ENCODE assay signal across 8 cellular contexts in genomic region chr2:201781583-201782051, GRCh38. TPM values are rescaled to one million over a fixed set of nuclear protein-coding genes. Genes with fewer than 3 reads are reported as not detected.
DNase-seq lines count a peak whose midpoint lies in the region; ATAC-seq and TF ChIP-seq lines count a peak whose summit lies in the region.

No MANE protein-coding gene starts in this region.

- no peaks in the 10 kb centered on the region for H3K9me3 ChIP-seq in OCI-LY3 (ENCODE audit: insufficient read depth, low read length)
- no peaks in the 10 kb centered on the region for H3K9me3 ChIP-seq in right lobe of liver

- peak overlapping the region; percentile 56 for H3K9ac ChIP-seq in OCI-LY3 (ENCODE audit: low read length)

- peaks cover 9% of the 10 kb centered on the region for H3K4me1 ChIP-seq in OCI-LY3 (ENCODE audit: low read length)
- peaks cover 0 to 30% (median 9%) of the 10 kb centered on the region in 4 donors for H3K4me1 ChIP-seq in right lobe of liver

- H3K36me3 ChIP-seq in OCI-LY3 (replicated peaks; ENCODE audit: low read depth, low read length): no peaks in the 10 kb centered on the region
- no peaks in the 10 kb centered on the region for H3K36me3 ChIP-seq in right lobe of liver

- intact Hi-C loops in right lobe of liver (cut with DNase I): no loop called here

- DNase-seq in AG10803 (ENCODE audit: low read depth): peak; percentile 9
- peak in 48 of 61 donors; percentile 3 to 86 (median 48) for DNase-seq in caudate nucleus (lab: John Stamatoyannopoulos, UW)
- DNase-seq in right lobe of liver: peak in 1 of 3 donors; percentile 58
- no peak for DNase-seq in NCI-H1694 treated with DMSO at 0.1 percent for 48 hours (lab: John Stamatoyannopoulos, UW)

- H4K20me1 ChIP-seq in OCI-LY3 (ENCODE audit: insufficient read depth, low read length): no peaks in the 10 kb centered on the region

- peaks cover 29% of the 10 kb centered on the region for H3K4me1 Mint-ChIP-seq in stimulated activated naive CD8-positive, alpha-beta T cell treated with anti-CD3 and anti-CD28 coated beads, Interleukin-15, Interleukin-2, amounts not matched to agents 100 ng/mL and 50 ng/mL, for 24 hours (ENCODE audit: low read depth)

- H3K27me3 ChIP-seq in OCI-LY3 (ENCODE audit: low read depth, low read length): no peaks in the 10 kb centered on the region
- no peaks in the 10 kb centered on the region for H3K27me3 ChIP-seq in right lobe of liver

- no peaks in the 10 kb centered on the region for H3K9me3 Mint-ChIP-seq in stimulated activated naive CD8-positive, alpha-beta T cell treated with anti-CD3 and anti-CD28 coated beads, Interleukin-15, Interleukin-2, amounts not matched to agents 100 ng/mL and 50 ng/mL, for 24 hours

- TF ChIP-seq POLR2A in right lobe of liver (IDR thresholded peaks at IDR 0.05): no peak

- no peak for TF ChIP-seq CTCF in AG10803 (conservative IDR thresholded peaks at IDR 0.05; ENCODE audit: low read length)
- no peak for TF ChIP-seq CTCF in OCI-LY3 (IDR thresholded peaks at IDR 0.05; ENCODE audit: low read depth, low read length)
- TF ChIP-seq CTCF in right lobe of liver (IDR thresholded peaks at IDR 0.05): no peak

- peaks cover 7% of the 10 kb centered on the region for H3K27me3 Mint-ChIP-seq in stimulated activated naive CD8-positive, alpha-beta T cell treated with anti-CD3 and anti-CD28 coated beads, Interleukin-15, Interleukin-2, amounts not matched to agents 100 ng/mL and 50 ng/mL, for 24 hours

- peak overlapping the region; percentile 100 for H2AFZ ChIP-seq in OCI-LY3 (ENCODE audit: low read depth, low read length)

- H3K4me3 ChIP-seq in AG10803 (ENCODE audit: low read length) (peak overlapping the region; percentile 89), OCI-LY3 (ENCODE audit: low read length) (peak overlapping the region; percentile 77), right lobe of liver (peak overlapping the region; percentile 58 to 91 (median 72))

- H3K27ac Mint-ChIP-seq in stimulated activated naive CD8-positive, alpha-beta T cell treated with anti-CD3 and anti-CD28 coated beads, Interleukin-15, Interleukin-2, amounts not matched to agents 100 ng/mL and 50 ng/mL, for 24 hours: peak overlapping the region; percentile 88

- peak overlapping the region; percentile 90 for H3K4me2 ChIP-seq in OCI-LY3 (ENCODE audit: low read length)

- ATAC-seq in GM19395 (IDR thresholded peaks at IDR 0.05; ENCODE audit: unreplicated experiment) (peak; percentile 2), right lobe of liver (peak; percentile 2 to 8 (median 4)), HG02981 (IDR thresholded peaks at IDR 0.05; ENCODE audit: unreplicated experiment) (no peak)

- H3K36me3 Mint-ChIP-seq in stimulated activated naive CD8-positive, alpha-beta T cell treated with anti-CD3 and anti-CD28 coated beads, Interleukin-15, Interleukin-2, amounts not matched to agents 100 ng/mL and 50 ng/mL, for 24 hours (ENCODE audit: low read depth): no peaks in the 10 kb centered on the region

- 1% methylated on average over 13 of the region's 13 CpGs for WGBS in right lobe of liver (ENCODE audit: insufficient coverage, low coverage, low lambda C conversion rate, missing lambda C conversion rate)

- peaks cover 13% of the 10 kb centered on the region for H3K79me2 ChIP-seq in OCI-LY3 (ENCODE audit: low read length)

- H3K27ac ChIP-seq in OCI-LY3 (ENCODE audit: low read length): 0 out of 2 replicates have a peak overlapping the region, but pooled peaks have one; percentile 22
- H3K27ac ChIP-seq in caudate nucleus (ENCODE audit: low read depth, low read length): peak overlapping the region; percentile 78
- H3K27ac ChIP-seq in right lobe of liver: peak overlapping the region in 2 of 3 donors; percentile 68 to 69

- peak overlapping the region; percentile 97 for H3K4me3 Mint-ChIP-seq in stimulated activated naive CD8-positive, alpha-beta T cell treated with anti-CD3 and anti-CD28 coated beads, Interleukin-15, Interleukin-2, amounts not matched to agents 100 ng/mL and 50 ng/mL, for 24 hours

RNA-seq across cellular contexts. Expression of gene ALS2, which starts 0.9 kb away (rescaled TPM):
- total RNA-seq in right lobe of liver: 10 to 100 TPM; 15.8 to 24.9 (median 20.3) TPM

RNA-seq across cellular contexts. Expression of gene CDK15, which starts 24.7 kb away (rescaled TPM):
- not detected for total RNA-seq in right lobe of liver

Comparison
In these comparisons a context has a peak if more than half of its experiments do, and no peak if none do; other contexts are left out.
1. H3K27ac ChIP-seq: peak in every context shown above with its lines; median percentile 78 in caudate nucleus; 68 in right lobe of liver; 22 in OCI-LY3.